In the genomic region with DNA sequence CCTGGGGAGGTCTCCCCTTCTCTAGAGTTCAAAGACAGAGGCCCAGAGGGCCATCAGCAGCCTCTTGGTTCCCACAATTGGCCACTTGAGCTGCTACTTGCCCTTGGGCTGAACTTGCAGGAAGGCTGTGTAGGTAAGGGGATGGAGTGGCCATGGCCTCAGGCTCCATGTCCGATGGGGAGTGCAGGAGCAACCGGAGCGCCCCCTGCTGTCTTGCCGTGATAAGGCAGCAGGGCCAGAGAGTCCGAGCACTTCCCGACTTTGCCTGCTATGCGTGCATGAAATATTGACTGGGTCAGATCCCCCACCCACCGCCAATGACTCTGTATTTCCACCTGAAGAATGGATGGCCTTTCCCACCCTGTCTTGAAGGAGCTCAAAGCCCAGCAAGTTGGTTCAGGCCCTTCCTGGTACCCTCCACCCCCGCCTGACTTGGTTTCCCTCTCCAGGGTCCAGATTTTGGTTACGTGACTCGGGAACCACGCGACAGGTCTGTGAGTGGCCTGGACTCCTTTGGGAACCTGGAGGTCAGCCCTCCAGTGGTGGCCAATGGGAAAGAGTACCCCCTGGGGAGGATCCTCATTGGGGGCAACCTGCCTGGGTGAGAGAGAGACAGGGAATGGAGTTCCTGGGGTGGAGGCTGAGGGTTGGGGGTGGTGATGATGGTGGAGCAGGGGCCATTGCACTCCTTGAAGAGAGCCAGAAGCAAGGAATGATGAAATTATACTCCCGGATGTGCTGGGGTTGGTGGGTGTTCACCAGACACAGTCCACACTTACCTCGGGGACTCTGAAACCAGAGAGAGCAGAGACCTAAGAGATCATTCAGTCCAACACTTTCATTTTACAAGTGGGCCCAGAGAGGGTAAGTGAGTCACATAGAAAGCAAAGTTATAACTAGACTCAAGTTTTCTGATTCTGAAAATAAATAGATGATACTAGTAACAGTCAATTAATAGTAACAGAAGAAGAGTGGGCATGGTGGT, we compare ENCODE assay signal across 9 cellular contexts. TPM values are rescaled to one million over a fixed set of nuclear protein-coding genes. Genes with fewer than 3 reads are reported as not detected.
DNase-seq lines count a peak whose midpoint lies in the region; ATAC-seq and TF ChIP-seq lines count a peak whose summit lies in the region.
"Had no signal": no experiment of that assay in that cellular context is flagged by ENCODE, and none has a peak within 500 bp of the region (broad histone marks: within the 10 kb centered on the region; RNA-seq: fewer than 3 reads in every experiment).

No MANE protein-coding gene starts in this region.

- POLR2A ChIA-PET in activated CD4-positive, alpha-beta T cell treated with anti-CD3 and anti-CD28 coated beads for 36 hours (lab: Charles Lee) = no interaction called here

- no peak overlapping the region for H3K27ac ChIP-seq in SJSA1
- H3K27ac ChIP-seq in neutrophil = no peak overlapping the region

- no peak overlapping the region for H3K4me3 ChIP-seq in SJSA1
- H3K4me3 ChIP-seq in epithelial cell of esophagus (ENCODE audit: low read length) = no peak overlapping the region
- no peak overlapping the region for H3K4me3 ChIP-seq in neutrophil (ENCODE audit: low read depth in 1 of 2, low read length in 1 of 2)

- no peak overlapping the region for H3K27ac Mint-ChIP-seq in activated CD4-positive, alpha-beta T cell treated with anti-CD3 and anti-CD28 coated beads for 36 hours
- H3K27ac Mint-ChIP-seq: activated naive CD8-positive, alpha-beta T cell had no signal

- H3K36me3 Mint-ChIP-seq in activated CD4-positive, alpha-beta T cell treated with anti-CD3 and anti-CD28 coated beads for 36 hours (ENCODE audit: low read depth) = no peaks in the 10 kb centered on the region
- H3K36me3 Mint-ChIP-seq: activated naive CD8-positive, alpha-beta T cell had no signal

- H3K27me3 ChIP-seq in SJSA1 (replicated peaks) (no peaks in the 10 kb centered on the region), neutrophil (no peaks in the 10 kb centered on the region)

- H3K9me3 Mint-ChIP-seq in activated CD4-positive, alpha-beta T cell treated with anti-CD3 and anti-CD28 coated beads for 36 hours (ENCODE audit: low read depth) = no peaks in the 10 kb centered on the region

- peaks cover 12% of the 10 kb centered on the region for H3K4me1 ChIP-seq in SJSA1 (replicated peaks)
- H3K4me1 ChIP-seq in neutrophil (ENCODE audit: control insufficient read depth in 1 of 2, insufficient read depth in 1 of 2, low read depth in 1 of 2, low read length in 1 of 2) = peaks cover 48 to 51% of the 10 kb centered on the region in 2 experiments

- H3K4me1 Mint-ChIP-seq in activated CD4-positive, alpha-beta T cell treated with anti-CD3 and anti-CD28 coated beads for 36 hours = no peaks in the 10 kb centered on the region

- peaks cover 7% of the 10 kb centered on the region for H3K27me3 Mint-ChIP-seq in activated CD4-positive, alpha-beta T cell treated with anti-CD3 and anti-CD28 coated beads for 36 hours

- H3K36me3 ChIP-seq in SJSA1 = no peaks in the 10 kb centered on the region
- no peaks in the 10 kb centered on the region for H3K36me3 ChIP-seq in neutrophil

- no peak overlapping the region for H3K4me3 Mint-ChIP-seq in activated CD4-positive, alpha-beta T cell treated with anti-CD3 and anti-CD28 coated beads for 36 hours
- H3K4me3 Mint-ChIP-seq: activated naive CD8-positive, alpha-beta T cell had no signal

- peak; percentile 47 for ATAC-seq in activated CD4-positive, alpha-beta T cell treated with anti-CD3 and anti-CD28 coated beads for 36 hours
- no peak for ATAC-seq in GM21515 (IDR thresholded peaks at IDR 0.05; ENCODE audit: unreplicated experiment)

- peak; percentile 74 for TF ChIP-seq CTCF in epithelial cell of esophagus (IDR thresholded peaks at IDR 0.05; ENCODE audit: insufficient read depth, low read depth, low read length, missing control alignments)
- peak; percentile 79 for TF ChIP-seq CTCF in neutrophil (IDR thresholded peaks at IDR 0.05)

- DNase-seq in activated CD4-positive, alpha-beta T cell treated with anti-CD3 and anti-CD28 coated beads for 36 hours = peak; percentile 67
- no peak for DNase-seq in activated CD4-positive, alpha-beta T cell treated with anti-CD3 and anti-CD28 coated beads for 4 hours
- DNase-seq in HS-27A (ENCODE audit: low read depth) = peak; percentile 61
- peak; percentile 45 to 73 for DNase-seq in SJSA1 (ENCODE audit: low read depth in 1 of 2, low spot score in 2 of 2)
- DNase-seq in epithelial cell of esophagus (ENCODE audit: low read depth) = peak; percentile 57
- no peak for DNase-seq in ureter (ENCODE audit: low spot score)

- H3K9me3 ChIP-seq in SJSA1 (replicated peaks) = no peaks in the 10 kb centered on the region
- H3K9me3 ChIP-seq in neutrophil = no peaks in the 10 kb centered on the region

- CTCF ChIA-PET in activated CD4-positive, alpha-beta T cell treated with anti-CD3 and anti-CD28 coated beads for 36 hours (lab: Charles Lee) = interaction anchor here (0.7 to 1.4 kb wide), 5 partner anchors 13 to 149 kb away, joined by 3 to 4 read pairs (median 4); no protein-coding TSS in a partner anchor

- intact Hi-C loops in activated CD4-positive, alpha-beta T cell treated with anti-CD3 and anti-CD28 coated beads for 36 hours (cut with DNase I, micrococcal nuclease) = loop anchor here in 1 of 2 experiments (1.0 kb wide), 1 partner anchor 149 kb away; no protein-coding TSS in a partner anchor

RNA-seq across cellular contexts. Expression of gene PADI3, which starts 25.6 kb away (rescaled TPM):
- total RNA-seq in activated CD4-positive, alpha-beta T cell treated with anti-CD3 and anti-CD28 coated beads for 36 hours = not detected
- 1.0 and 3.6 TPM in 2 replicates for total RNA-seq in SJSA1 (2014; rRNA removed; shearing (Covaris generic))
- 65.3 TPM for total RNA-seq in ureter

RNA-seq across cellular contexts. Expression of gene PADI4, which starts 33.5 kb away (rescaled TPM):
- total RNA-seq in activated CD4-positive, alpha-beta T cell treated with anti-CD3 and anti-CD28 coated beads for 36 hours = under 1 TPM; 0.23 to 0.30 TPM
- not detected in 2 replicates for total RNA-seq in SJSA1 (2014; rRNA removed; shearing (Covaris generic))
- 0.23 TPM for total RNA-seq in ureter

Comparison
In these comparisons a context has a peak if more than half of its experiments do, and no peak if none do; other contexts are left out.
1. DNase-seq: peak in activated CD4-positive, alpha-beta T cell treated with anti-CD3 and anti-CD28 coated beads for 36 hours (single experiment), HS-27A (single experiment), SJSA1 (2 of 2) and epithelial cell of esophagus (single experiment); none in activated CD4-positive, alpha-beta T cell treated with anti-CD3 and anti-CD28 coated beads for 4 hours (0 of 2) and ureter (single experiment).
2. RNA of gene PADI3, which starts 25.6 kb away (total RNA-seq): 65.3 TPM in ureter (single experiment); 1.0 to 3.6 TPM in SJSA1 and not detected in activated CD4-positive, alpha-beta T cell treated with anti-CD3 and anti-CD28 coated beads for 36 hours; every median in the first group is over 10 times any median in the second.